8 cellular contexts compared by ENCODE assay signal in genomic region chr2:130728549-130729310, GRCh38. TPM values are rescaled to one million over a fixed set of nuclear protein-coding genes. Genes with fewer than 3 reads are reported as not detected.
DNase-seq lines count a peak whose midpoint lies in the region; ATAC-seq and TF ChIP-seq lines count a peak whose summit lies in the region.

A gene with protein sequence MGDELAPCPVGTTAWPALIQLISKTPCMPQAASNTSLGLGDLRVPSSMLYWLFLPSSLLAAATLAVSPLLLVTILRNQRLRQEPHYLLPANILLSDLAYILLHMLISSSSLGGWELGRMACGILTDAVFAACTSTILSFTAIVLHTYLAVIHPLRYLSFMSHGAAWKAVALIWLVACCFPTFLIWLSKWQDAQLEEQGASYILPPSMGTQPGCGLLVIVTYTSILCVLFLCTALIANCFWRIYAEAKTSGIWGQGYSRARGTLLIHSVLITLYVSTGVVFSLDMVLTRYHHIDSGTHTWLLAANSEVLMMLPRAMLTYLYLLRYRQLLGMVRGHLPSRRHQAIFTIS (plus strand): TSS chr2:130729070. CDS start chr2:130729152, 82 bp downstream.

- H3K9me3 Mint-ChIP-seq in nephron = no peaks in the 10 kb centered on the region

- H3K27ac Mint-ChIP-seq in nephron = no peak within 1 kb of the TSS

- H3K27me3 Mint-ChIP-seq in nephron (ENCODE audit: low read depth) = peaks cover 23% of the 10 kb centered on the region

- peak within 1 kb of the TSS; percentile 61 to 81 (median 78) for H3K4me3 Mint-ChIP-seq in nephron

- H3K27me3 ChIP-seq in brain microvascular endothelial cell (replicated peaks) = no peaks in the 10 kb centered on the region

- no peak within 1 kb of the TSS for H3K27ac ChIP-seq in brain microvascular endothelial cell

- H3K36me3 ChIP-seq in brain microvascular endothelial cell (replicated peaks) = no peaks in the 10 kb centered on the region

- H3K4me3 ChIP-seq in brain microvascular endothelial cell (ENCODE audit: low read depth, low read length) = peak within 1 kb of the TSS; percentile 58

- ATAC-seq in GM21367 (IDR thresholded peaks at IDR 0.05; ENCODE audit: unreplicated experiment) = no peak
- ATAC-seq in GM18520 (IDR thresholded peaks at IDR 0.05; ENCODE audit: unreplicated experiment) = no peak

- TF ChIP-seq CTCF in brain microvascular endothelial cell (IDR thresholded peaks at IDR 0.05; ENCODE audit: low read depth, low read length, missing control alignments) (no peak), nephron (IDR thresholded peaks at IDR 0.05; ENCODE audit: unreplicated experiment in 3 of 3) (no peak)

- H3K36me3 Mint-ChIP-seq in nephron (ENCODE audit: low read depth) = no peaks in the 10 kb centered on the region

- in situ Hi-C loops in brain microvascular endothelial cell (cut with HindIII; ENCODE audit: low pct_ligation_motif_present, low sequenced_read_pairs) = no loop called here

- no peaks in the 10 kb centered on the region for H3K4me1 Mint-ChIP-seq in nephron

- DNase-seq in COLO668 (lab: John Stamatoyannopoulos, UW; ENCODE audit: unreplicated experiment) (peak; percentile 91), NCI-H187 treated with DMSO at 0.1 percent for 48 hours (lab: John Stamatoyannopoulos, UW) (peak; percentile 69), brain microvascular endothelial cell (no peak), anterior cingulate cortex (lab: John Stamatoyannopoulos, UW) (no peak), H4 (ENCODE audit: low spot score) (no peak)

RNA-seq across cellular contexts. Expression of the gene that starts here (rescaled TPM):
- not detected in 2 replicates for total RNA-seq in H4 (2014; rRNA removed; shearing (Covaris generic))

Comparison
In these comparisons a context has a peak if more than half of its experiments do, and no peak if none do; other contexts are left out.
1. DNase-seq: peak in COLO668 (single experiment) and NCI-H187 treated with DMSO at 0.1 percent for 48 hours (single experiment); none in brain microvascular endothelial cell (single experiment), anterior cingulate cortex (0 of 58) and H4 (single experiment).